Comparison of ENCODE assay signal across 8 cellular contexts in the genomic region with DNA sequence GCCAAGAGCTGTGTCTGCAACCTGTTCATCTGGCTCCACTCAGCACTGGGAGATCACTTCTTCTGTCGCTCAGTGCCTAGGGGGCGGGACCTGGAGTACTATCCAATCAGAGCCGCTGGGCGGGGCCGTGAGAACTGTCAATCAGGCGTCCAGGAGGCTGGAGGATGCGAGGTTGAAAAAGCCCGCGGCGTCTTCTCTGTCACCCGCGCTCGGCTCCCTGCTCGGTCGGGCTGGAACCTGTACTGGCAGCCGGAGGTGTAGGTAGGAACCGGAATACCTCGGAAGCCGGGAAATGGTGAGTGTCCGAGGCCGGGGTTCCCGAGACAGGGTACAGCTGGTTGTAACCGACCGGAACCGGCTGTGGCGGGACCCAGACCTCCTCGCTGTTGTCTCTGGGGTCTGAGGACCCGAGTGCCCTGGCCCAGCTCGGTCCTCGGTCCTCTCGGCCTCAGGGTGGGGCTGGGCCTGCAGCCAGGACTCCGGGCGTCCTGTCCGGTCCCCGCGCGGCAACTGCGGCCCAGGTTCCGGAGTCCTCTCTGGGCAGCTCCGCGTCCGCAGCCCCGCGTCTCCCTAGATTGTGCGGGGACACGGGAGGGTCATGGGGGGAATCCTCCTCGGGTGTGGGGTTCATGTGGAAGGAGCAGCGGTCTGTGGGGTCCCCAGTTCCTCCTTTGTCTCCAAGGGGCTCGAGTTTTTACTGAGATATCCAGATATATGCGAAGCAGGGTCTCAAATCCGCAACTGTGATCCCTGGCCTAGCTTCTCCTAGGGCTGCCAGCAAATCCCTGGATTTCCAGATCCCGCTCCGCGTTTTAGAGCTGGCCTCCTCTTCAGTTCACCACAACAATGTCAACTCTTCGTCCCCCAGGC. TPM values are rescaled to one million over a fixed set of nuclear protein-coding genes. Genes with fewer than 3 reads are reported as not detected.
DNase-seq lines count a peak whose midpoint lies in the region; ATAC-seq and TF ChIP-seq lines count a peak whose summit lies in the region.

No MANE protein-coding gene starts in this region.

- H3K4me1 Mint-ChIP-seq in GM23338 = 0 out of 3 replicates have a peak, but pooled peaks cover 2% of the 10 kb centered on the region
- no peaks in the 10 kb centered on the region for H3K4me1 Mint-ChIP-seq in neural progenitor cell

- H3K27me3 Mint-ChIP-seq in GM23338 (ENCODE audit: insufficient read depth, low read depth, poor library complexity) (peaks cover 7% of the 10 kb centered on the region), neural progenitor cell (ENCODE audit: insufficient read depth, low read depth) (peaks cover 2% of the 10 kb centered on the region)

- peak; percentile 93 for DNase-seq in DMS53 treated with DMSO at 0.1 percent for 48 hours (lab: John Stamatoyannopoulos, UW; ENCODE audit: unreplicated experiment)
- peak; percentile 100 for DNase-seq in GM23338 (ENCODE audit: low spot score)
- DNase-seq in LHCN-M2 (ENCODE audit: low read depth) = peak; percentile 91
- peak; percentile 50 for DNase-seq in activated gamma-delta T cell (lab: John Stamatoyannopoulos, UW)
- peak; percentile 78 to 90 for DNase-seq in foreskin keratinocyte
- peak; percentile 99 for DNase-seq in neural progenitor cell (ENCODE audit: low spot score)
- peak; percentile 98 for DNase-seq in stomach

- H3K36me3 Mint-ChIP-seq in GM23338 (ENCODE audit: low read depth) (peaks cover 5% of the 10 kb centered on the region; the same call in 1 of the 3 replicates), neural progenitor cell (peaks cover 25% of the 10 kb centered on the region)

- intact Hi-C loops in stomach (cut with DNase I; ENCODE audit: low total_unique reads) = no loop called here

- H3K27ac ChIP-seq in GM23338 (ENCODE audit: low read depth) (peak overlapping the region; percentile 74; the same call in 1 of the 2 replicates), foreskin keratinocyte (peak overlapping the region; percentile 60), neural progenitor cell (peak overlapping the region; percentile 76), stomach (peak overlapping the region; percentile 37 to 79 (median 69))

- H3K4me3 Mint-ChIP-seq in GM23338 (peak overlapping the region; percentile 91), neural progenitor cell (peak overlapping the region; percentile 98)

- H3F3A ChIP-seq in GM23338 (replicated peaks; ENCODE audit: low read depth) (no peaks in the 10 kb centered on the region), neural progenitor cell (ENCODE audit: low read depth) (peaks cover 5% of the 10 kb centered on the region)

- TF ChIP-seq EP300 in stomach (IDR thresholded peaks at IDR 0.05) = no peak

- H3K4me1 ChIP-seq in GM23338 (ENCODE audit: insufficient read depth) = peaks cover 3% of the 10 kb centered on the region; the same call in 1 of the 2 replicates
- no peaks in the 10 kb centered on the region for H3K4me1 ChIP-seq in foreskin keratinocyte
- H3K4me1 ChIP-seq in neural progenitor cell = no peaks in the 10 kb centered on the region
- peaks cover 0 to 19% (median 13%) of the 10 kb centered on the region in 4 donors for H3K4me1 ChIP-seq in stomach

- H4K20me1 ChIP-seq in GM23338 (replicated peaks; ENCODE audit: insufficient read depth) = no peaks in the 10 kb centered on the region
- no peaks in the 10 kb centered on the region for H4K20me1 ChIP-seq in neural progenitor cell (ENCODE audit: low read depth)

- no peaks in the 10 kb centered on the region for H3K9me3 ChIP-seq in neural progenitor cell (ENCODE audit: low read depth)
- no peaks in the 10 kb centered on the region for H3K9me3 ChIP-seq in stomach

- H3K4me3 ChIP-seq in GM23338 (peak overlapping the region; percentile 96), neural progenitor cell (peak overlapping the region; percentile 69), stomach (peak overlapping the region; percentile 62 to 87 (median 65))

- H3K4me2 ChIP-seq in GM23338 (peak overlapping the region; percentile 92), neural progenitor cell (peak overlapping the region; percentile 83)

- TF ChIP-seq POLR2A in Raji (IDR thresholded peaks at IDR 0.05; ENCODE audit: insufficient read depth, low read depth, low read length) = peak; percentile 50; the same call in 1 of the 2 replicates
- TF ChIP-seq POLR2A in stomach (IDR thresholded peaks at IDR 0.05) = no peak

- peaks cover 4% of the 10 kb centered on the region for H3K9me3 Mint-ChIP-seq in GM23338
- peaks cover 36% of the 10 kb centered on the region for H3K9me3 Mint-ChIP-seq in neural progenitor cell

- WGBS in stomach, 5 donors = 0 to 2% (median 1%) methylated on average over 30 to 55 of the region's 55 CpGs

- TF ChIP-seq CTCF in GM23338 (conservative IDR thresholded peaks at IDR 0.05; ENCODE audit: low read depth in 2 of 2) (no peak), foreskin keratinocyte (conservative IDR thresholded peaks at IDR 0.05) (no peak), neural progenitor cell (IDR thresholded peaks at IDR 0.05) (no peak), stomach (IDR thresholded peaks at IDR 0.05) (no peak)

- H3K9me2 ChIP-seq in GM23338 (ENCODE audit: insufficient read depth) = no peaks in the 10 kb centered on the region

- peaks cover 3% of the 10 kb centered on the region for H3K79me2 ChIP-seq in GM23338 (replicated peaks; ENCODE audit: insufficient read depth)
- H3K79me2 ChIP-seq in neural progenitor cell (ENCODE audit: low read depth) = peaks cover 18% of the 10 kb centered on the region

- no peaks in the 10 kb centered on the region for H3K36me3 ChIP-seq in GM23338 (ENCODE audit: insufficient read depth)
- H3K36me3 ChIP-seq in neural progenitor cell = no peaks in the 10 kb centered on the region
- no peaks in the 10 kb centered on the region for H3K36me3 ChIP-seq in stomach

- H3K27me3 ChIP-seq in GM23338 (ENCODE audit: insufficient read depth) (no peaks in the 10 kb centered on the region), foreskin keratinocyte (no peaks in the 10 kb centered on the region), neural progenitor cell (no peaks in the 10 kb centered on the region), stomach (no peaks in the 10 kb centered on the region)

- H3K27ac Mint-ChIP-seq in GM23338 (peak overlapping the region; percentile 89; the same call in 1 of the 2 replicates), neural progenitor cell (peak overlapping the region; percentile 94)

- ATAC-seq in GM23338 (peak; percentile 98), foreskin keratinocyte (peak; percentile 96)

- peak overlapping the region; percentile 99 for H3K9ac ChIP-seq in neural progenitor cell

- H2AFZ ChIP-seq in GM23338 = peak overlapping the region; percentile 99
- H2AFZ ChIP-seq in neural progenitor cell (replicated peaks) = peak overlapping the region; percentile 94

TF ChIP-seq in GM23338, 12 proteins besides CTCF, POLR2A, EP300 and RAD21:
- TF ChIP-seq POLR2AphosphoS5 (IDR thresholded peaks at IDR 0.05; ENCODE audit: low read depth) (no peak), EZH2 (IDR thresholded peaks at IDR 0.05; ENCODE audit: low read depth, unreplicated experiment) (peak; percentile 34), CREB1 (CRISPR knock-in tag; IDR thresholded peaks at IDR 0.05; ENCODE audit: low read depth) (0 out of 2 replicates have a peak, but pooled peaks have one; percentile 6), JUNB (IDR thresholded peaks at IDR 0.05; ENCODE audit: unreplicated experiment) (no peak)
TF ChIP-seq in GM23338: peak in this region for 2.

RNA-seq across cellular contexts. Expression of gene ZNF627, which starts 42.6 kb away (rescaled TPM):
- total RNA-seq in GM23338 (2014; rRNA removed; shearing (Covaris generic)) = 12.9 and 15.4 TPM in 2 replicates
- polyA plus RNA-seq in GM23338 (2016; fragmentation: Nextera tagmentation; extraction: Ambion mirVana) = 7.7 and 9.0 TPM in 2 replicates
- total RNA-seq in LHCN-M2 (2014; rRNA removed) = 18.8 and 19.2 TPM in 2 replicates
- polyA plus RNA-seq in LHCN-M2 (2012) = 5.8 TPM
- 8.0 and 9.3 TPM in 2 replicates for total RNA-seq in foreskin keratinocyte
- polyA plus RNA-seq in foreskin keratinocyte = 3.2 and 3.5 TPM in 2 replicates
- total RNA-seq in neural progenitor cell (ENCODE audit: low replicate concordance) = 37.7 and 38.5 TPM in 2 replicates
- total RNA-seq in stomach = 10 to 100 TPM in 2 of 5 donors, 1 to 10 TPM in 2, not detected in 1; 1.4 to 21.7 (median 10.7) TPM
- polyA plus RNA-seq in stomach = 1 to 10 TPM; 5.5 to 6.4 (median 6.3) TPM

Comparison
In these comparisons a context has a peak if more than half of its experiments do, and no peak if none do; other contexts are left out.
1. Peak in every context shown above with its lines: DNase-seq, ATAC-seq, H3K4me3 ChIP-seq and H3K27ac ChIP-seq.
2. DNase-seq: peak in every context shown above with its lines; median percentile 100 in GM23338; 99 in neural progenitor cell; 98 in stomach; 93 in DMS53 treated with DMSO at 0.1 percent for 48 hours; 91 in LHCN-M2; 84 in foreskin keratinocyte; 50 in activated gamma-delta T cell.